1 cellular context compared by ENCODE assay signal in the genomic region with DNA sequence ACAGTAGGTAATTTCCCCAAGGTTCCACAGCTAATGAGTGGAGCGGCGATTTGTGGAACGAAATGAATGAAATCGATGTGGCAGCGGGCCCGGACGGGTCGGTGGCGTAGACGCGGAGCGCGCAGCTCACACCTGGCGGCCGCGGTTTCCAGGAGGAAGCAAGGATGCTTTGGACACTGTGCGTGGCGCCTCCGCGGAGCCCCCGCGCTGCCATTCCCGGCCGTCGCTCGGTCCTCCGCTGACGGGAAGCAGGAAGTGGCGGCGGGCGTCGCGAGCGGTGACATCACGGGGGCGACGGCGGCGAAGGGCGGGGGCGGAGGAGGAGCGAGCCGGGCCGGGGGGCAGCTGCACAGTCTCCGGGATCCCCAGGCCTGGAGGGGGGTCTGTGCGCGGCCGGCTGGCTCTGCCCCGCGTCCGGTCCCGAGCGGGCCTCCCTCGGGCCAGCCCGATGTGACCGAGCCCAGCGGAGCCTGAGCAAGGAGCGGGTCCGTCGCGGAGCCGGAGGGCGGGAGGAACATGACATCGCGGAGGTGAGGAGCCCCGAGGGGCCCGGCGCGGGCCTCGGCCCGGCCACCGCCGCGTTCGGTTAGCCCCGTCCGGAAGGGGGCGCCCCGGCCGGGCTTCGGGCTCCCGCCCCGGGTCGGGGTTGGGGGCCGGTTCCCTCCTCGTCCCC.
TF ChIP-seq lines count a peak whose summit lies in the region.

Gene PTPN11, plus strand, starts transcription at position 352 of the 673 bp plus-strand sequence. Its CDS starts 165 bp downstream, at position 517.

TF ChIP-seq in K562, 482 proteins besides CTCF, POLR2A, EP300 and RAD21 (continued from another document and continues in another):
- TF ChIP-seq JUND (IDR thresholded peaks at IDR 0.05; ENCODE audit: borderline replicate concordance, low read depth, low read length) (peak; percentile 37), JUND (tag; IDR thresholded peaks at IDR 0.05; ENCODE audit: borderline replicate concordance, low read depth, low read length) (no peak; the same call in 2 of the 3 replicates), ZNF239 (CRISPR knock-in tag; IDR thresholded peaks at IDR 0.05) (no peak), CBX2 (IDR thresholded peaks at IDR 0.05; ENCODE audit: insufficient read depth, low read length, poor library complexity, severe bottlenecking) (no peak), ZBTB1 (CRISPR knock-in tag; IDR thresholded peaks at IDR 0.05; ENCODE audit: borderline replicate concordance, low read depth) (peak; percentile 71; the same call in 1 of the 2 replicates), ZNF24 (IDR thresholded peaks at IDR 0.05) (0 out of 2 replicates have a peak, but pooled peaks have one; percentile 24), SMARCE1 (IDR thresholded peaks at IDR 0.05) (no peak), ZFP36 (IDR thresholded peaks at IDR 0.05; ENCODE audit: low read depth, low read length, partially characterized antibody) (no peak), BCOR (IDR thresholded peaks at IDR 0.05) (0 out of 2 replicates have a peak, but pooled peaks have one; percentile 30), SMARCB1 (IDR thresholded peaks at IDR 0.05; ENCODE audit: insufficient read length, low read depth) (no peak), CEBPG (CRISPR knock-in tag; IDR thresholded peaks at IDR 0.05) (no peak), CEBPG (tag; conservative IDR thresholded peaks at IDR 0.05 in 1 of 2, IDR thresholded peaks at IDR 0.05 in 1 of 2) (no peak), PPARD (CRISPR knock-in tag; IDR thresholded peaks at IDR 0.05) (no peak), FOXA1 (IDR thresholded peaks at IDR 0.05; ENCODE audit: borderline replicate concordance) (no peak), KHSRP (IDR thresholded peaks at IDR 0.05) (peak; percentile 75), HDGF (IDR thresholded peaks at IDR 0.05) (no peak), MNT (conservative IDR thresholded peaks at IDR 0.05) (peak; percentile 48 to 83), ATF1 (CRISPR knock-in tag; IDR thresholded peaks at IDR 0.05) (peak; percentile 98), ATF1 (tag; IDR thresholded peaks at IDR 0.05) (peak; percentile 100), GABPA (tag; conservative IDR thresholded peaks at IDR 0.05; ENCODE audit: low read depth) (peak; percentile 93), TSC22D4 (tag; IDR thresholded peaks at IDR 0.05) (no peak), KLF6 (CRISPR knock-in tag; IDR thresholded peaks at IDR 0.05; ENCODE audit: borderline replicate concordance) (no peak), CXXC5 (CRISPR knock-in tag; IDR thresholded peaks at IDR 0.05) (peak; percentile 77), PYGO2 (tag; IDR thresholded peaks at IDR 0.05) (no peak), ILF3 (IDR thresholded peaks at IDR 0.05; ENCODE audit: borderline replicate concordance) (peak; percentile 77; the same call in 1 of the 2 replicates), ZNF146 (CRISPR knock-in tag; IDR thresholded peaks at IDR 0.05; ENCODE audit: unreplicated experiment) (peak; percentile 19), NEUROD1 (IDR thresholded peaks at IDR 0.05; ENCODE audit: borderline replicate concordance, low read depth, low read length, partially characterized antibody) (peak; percentile 52), RB1 (IDR thresholded peaks at IDR 0.05; ENCODE audit: low read depth) (peak; percentile 53; the same call in 1 of the 2 replicates), ZNF778 (CRISPR knock-in tag; IDR thresholded peaks at IDR 0.05) (no peak), CREB5 (CRISPR knock-in tag; IDR thresholded peaks at IDR 0.05) (no peak), RBBP5 (IDR thresholded peaks at IDR 0.05; ENCODE audit: borderline replicate concordance, insufficient read depth, low read length, poor library complexity, severe bottlenecking) (peak; percentile 92), POLR2AphosphoS5 (IDR thresholded peaks at IDR 0.05; ENCODE audit: control insufficient read depth, insufficient read depth, low read depth, low read length) (peak; percentile 93), U2AF1 (optimal IDR thresholded peaks at IDR 0.05; ENCODE audit: low read depth, low read length) (peak; percentile 65), MYNN (IDR thresholded peaks at IDR 0.05) (no peak), MYNN (CRISPR knock-in tag; IDR thresholded peaks at IDR 0.05) (no peak), PTTG1 (tag; IDR thresholded peaks at IDR 0.05; ENCODE audit: low read depth) (no peak), ELF4 (CRISPR knock-in tag; IDR thresholded peaks at IDR 0.05) (peak; percentile 97), ZNF253 (CRISPR knock-in tag; conservative IDR thresholded peaks at IDR 0.05) (no peak), NR1H2 (CRISPR knock-in tag; IDR thresholded peaks at IDR 0.05) (peak; percentile 31; the same call in 1 of the 2 replicates), ZNF165 (CRISPR knock-in tag; IDR thresholded peaks at IDR 0.05; ENCODE audit: borderline replicate concordance) (no peak), TEAD2 (tag; IDR thresholded peaks at IDR 0.05) (no peak), ZNF431 (CRISPR knock-in tag; IDR thresholded peaks at IDR 0.05) (peak; percentile 38; the same call in 1 of the 2 replicates)
- TF ChIP-seq, protein P1, sequence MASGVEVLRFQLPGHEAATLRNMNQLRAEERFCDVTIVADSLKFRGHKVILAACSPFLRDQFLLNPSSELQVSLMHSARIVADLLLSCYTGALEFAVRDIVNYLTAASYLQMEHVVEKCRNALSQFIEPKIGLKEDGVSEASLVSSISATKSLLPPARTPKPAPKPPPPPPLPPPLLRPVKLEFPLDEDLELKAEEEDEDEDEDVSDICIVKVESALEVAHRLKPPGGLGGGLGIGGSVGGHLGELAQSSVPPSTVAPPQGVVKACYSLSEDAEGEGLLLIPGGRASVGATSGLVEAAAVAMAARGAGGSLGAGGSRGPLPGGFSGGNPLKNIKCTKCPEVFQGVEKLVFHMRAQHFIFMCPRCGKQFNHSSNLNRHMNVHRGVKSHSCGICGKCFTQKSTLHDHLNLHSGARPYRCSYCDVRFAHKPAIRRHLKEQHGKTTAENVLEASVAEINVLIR (CRISPR knock-in tag; IDR thresholded peaks at IDR 0.05): peak; percentile 99
- TF ChIP-seq, protein P2, sequence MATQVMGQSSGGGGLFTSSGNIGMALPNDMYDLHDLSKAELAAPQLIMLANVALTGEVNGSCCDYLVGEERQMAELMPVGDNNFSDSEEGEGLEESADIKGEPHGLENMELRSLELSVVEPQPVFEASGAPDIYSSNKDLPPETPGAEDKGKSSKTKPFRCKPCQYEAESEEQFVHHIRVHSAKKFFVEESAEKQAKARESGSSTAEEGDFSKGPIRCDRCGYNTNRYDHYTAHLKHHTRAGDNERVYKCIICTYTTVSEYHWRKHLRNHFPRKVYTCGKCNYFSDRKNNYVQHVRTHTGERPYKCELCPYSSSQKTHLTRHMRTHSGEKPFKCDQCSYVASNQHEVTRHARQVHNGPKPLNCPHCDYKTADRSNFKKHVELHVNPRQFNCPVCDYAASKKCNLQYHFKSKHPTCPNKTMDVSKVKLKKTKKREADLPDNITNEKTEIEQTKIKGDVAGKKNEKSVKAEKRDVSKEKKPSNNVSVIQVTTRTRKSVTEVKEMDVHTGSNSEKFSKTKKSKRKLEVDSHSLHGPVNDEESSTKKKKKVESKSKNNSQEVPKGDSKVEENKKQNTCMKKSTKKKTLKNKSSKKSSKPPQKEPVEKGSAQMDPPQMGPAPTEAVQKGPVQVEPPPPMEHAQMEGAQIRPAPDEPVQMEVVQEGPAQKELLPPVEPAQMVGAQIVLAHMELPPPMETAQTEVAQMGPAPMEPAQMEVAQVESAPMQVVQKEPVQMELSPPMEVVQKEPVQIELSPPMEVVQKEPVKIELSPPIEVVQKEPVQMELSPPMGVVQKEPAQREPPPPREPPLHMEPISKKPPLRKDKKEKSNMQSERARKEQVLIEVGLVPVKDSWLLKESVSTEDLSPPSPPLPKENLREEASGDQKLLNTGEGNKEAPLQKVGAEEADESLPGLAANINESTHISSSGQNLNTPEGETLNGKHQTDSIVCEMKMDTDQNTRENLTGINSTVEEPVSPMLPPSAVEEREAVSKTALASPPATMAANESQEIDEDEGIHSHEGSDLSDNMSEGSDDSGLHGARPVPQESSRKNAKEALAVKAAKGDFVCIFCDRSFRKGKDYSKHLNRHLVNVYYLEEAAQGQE (CRISPR knock-in tag; IDR thresholded peaks at IDR 0.05; ENCODE audit: low read depth): peak; percentile 52; the same call in 1 of the 2 replicates
- TF ChIP-seq, protein P3, sequence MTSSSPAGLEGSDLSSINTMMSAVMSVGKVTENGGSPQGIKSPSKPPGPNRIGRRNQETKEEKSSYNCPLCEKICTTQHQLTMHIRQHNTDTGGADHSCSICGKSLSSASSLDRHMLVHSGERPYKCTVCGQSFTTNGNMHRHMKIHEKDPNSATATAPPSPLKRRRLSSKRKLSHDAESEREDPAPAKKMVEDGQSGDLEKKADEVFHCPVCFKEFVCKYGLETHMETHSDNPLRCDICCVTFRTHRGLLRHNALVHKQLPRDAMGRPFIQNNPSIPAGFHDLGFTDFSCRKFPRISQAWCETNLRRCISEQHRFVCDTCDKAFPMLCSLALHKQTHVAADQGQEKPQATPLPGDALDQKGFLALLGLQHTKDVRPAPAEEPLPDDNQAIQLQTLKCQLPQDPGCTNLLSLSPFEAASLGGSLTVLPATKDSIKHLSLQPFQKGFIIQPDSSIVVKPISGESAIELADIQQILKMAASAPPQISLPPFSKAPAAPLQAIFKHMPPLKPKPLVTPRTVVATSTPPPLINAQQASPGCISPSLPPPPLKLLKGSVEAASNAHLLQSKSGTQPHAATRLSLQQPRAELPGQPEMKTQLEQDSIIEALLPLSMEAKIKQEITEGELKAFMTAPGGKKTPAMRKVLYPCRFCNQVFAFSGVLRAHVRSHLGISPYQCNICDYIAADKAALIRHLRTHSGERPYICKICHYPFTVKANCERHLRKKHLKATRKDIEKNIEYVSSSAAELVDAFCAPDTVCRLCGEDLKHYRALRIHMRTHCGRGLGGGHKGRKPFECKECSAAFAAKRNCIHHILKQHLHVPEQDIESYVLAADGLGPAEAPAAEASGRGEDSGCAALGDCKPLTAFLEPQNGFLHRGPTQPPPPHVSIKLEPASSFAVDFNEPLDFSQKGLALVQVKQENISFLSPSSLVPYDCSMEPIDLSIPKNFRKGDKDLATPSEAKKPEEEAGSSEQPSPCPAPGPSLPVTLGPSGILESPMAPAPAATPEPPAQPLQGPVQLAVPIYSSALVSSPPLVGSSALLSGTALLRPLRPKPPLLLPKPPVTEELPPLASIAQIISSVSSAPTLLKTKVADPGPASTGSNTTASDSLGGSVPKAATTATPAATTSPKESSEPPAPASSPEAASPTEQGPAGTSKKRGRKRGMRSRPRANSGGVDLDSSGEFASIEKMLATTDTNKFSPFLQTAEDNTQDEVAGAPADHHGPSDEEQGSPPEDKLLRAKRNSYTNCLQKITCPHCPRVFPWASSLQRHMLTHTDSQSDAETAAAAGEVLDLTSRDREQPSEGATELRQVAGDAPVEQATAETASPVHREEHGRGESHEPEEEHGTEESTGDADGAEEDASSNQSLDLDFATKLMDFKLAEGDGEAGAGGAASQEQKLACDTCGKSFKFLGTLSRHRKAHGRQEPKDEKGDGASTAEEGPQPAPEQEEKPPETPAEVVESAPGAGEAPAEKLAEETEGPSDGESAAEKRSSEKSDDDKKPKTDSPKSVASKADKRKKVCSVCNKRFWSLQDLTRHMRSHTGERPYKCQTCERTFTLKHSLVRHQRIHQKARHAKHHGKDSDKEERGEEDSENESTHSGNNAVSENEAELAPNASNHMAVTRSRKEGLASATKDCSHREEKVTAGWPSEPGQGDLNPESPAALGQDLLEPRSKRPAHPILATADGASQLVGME (CRISPR knock-in tag; IDR thresholded peaks at IDR 0.05): no peak
- TF ChIP-seq, protein P4, sequence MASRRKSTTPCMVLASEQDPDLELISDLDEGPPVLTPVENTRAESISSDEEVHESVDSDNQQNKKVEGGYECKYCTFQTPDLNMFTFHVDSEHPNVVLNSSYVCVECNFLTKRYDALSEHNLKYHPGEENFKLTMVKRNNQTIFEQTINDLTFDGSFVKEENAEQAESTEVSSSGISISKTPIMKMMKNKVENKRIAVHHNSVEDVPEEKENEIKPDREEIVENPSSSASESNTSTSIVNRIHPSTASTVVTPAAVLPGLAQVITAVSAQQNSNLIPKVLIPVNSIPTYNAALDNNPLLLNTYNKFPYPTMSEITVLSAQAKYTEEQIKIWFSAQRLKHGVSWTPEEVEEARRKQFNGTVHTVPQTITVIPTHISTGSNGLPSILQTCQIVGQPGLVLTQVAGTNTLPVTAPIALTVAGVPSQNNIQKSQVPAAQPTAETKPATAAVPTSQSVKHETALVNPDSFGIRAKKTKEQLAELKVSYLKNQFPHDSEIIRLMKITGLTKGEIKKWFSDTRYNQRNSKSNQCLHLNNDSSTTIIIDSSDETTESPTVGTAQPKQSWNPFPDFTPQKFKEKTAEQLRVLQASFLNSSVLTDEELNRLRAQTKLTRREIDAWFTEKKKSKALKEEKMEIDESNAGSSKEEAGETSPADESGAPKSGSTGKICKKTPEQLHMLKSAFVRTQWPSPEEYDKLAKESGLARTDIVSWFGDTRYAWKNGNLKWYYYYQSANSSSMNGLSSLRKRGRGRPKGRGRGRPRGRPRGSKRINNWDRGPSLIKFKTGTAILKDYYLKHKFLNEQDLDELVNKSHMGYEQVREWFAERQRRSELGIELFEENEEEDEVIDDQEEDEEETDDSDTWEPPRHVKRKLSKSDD (conservative IDR thresholded peaks at IDR 0.05; ENCODE audit: low read length): no peak
- TF ChIP-seq, protein P5, sequence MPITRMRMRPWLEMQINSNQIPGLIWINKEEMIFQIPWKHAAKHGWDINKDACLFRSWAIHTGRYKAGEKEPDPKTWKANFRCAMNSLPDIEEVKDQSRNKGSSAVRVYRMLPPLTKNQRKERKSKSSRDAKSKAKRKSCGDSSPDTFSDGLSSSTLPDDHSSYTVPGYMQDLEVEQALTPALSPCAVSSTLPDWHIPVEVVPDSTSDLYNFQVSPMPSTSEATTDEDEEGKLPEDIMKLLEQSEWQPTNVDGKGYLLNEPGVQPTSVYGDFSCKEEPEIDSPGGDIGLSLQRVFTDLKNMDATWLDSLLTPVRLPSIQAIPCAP (CRISPR knock-in tag; IDR thresholded peaks at IDR 0.05; ENCODE audit: borderline replicate concordance): peak; percentile 83; the same call in 1 of the 2 replicates
